In genomic region chr16:13093676-13094075, GRCh38 we compare ENCODE assay signal across 28 cellular contexts.
DNase-seq lines count a peak whose midpoint lies in the region; ATAC-seq, FAIRE-seq and TF ChIP-seq lines count a peak whose summit lies in the region.
"Had no signal": no experiment of that assay in that cellular context is flagged by ENCODE, and none has a peak within 500 bp of the region (broad histone marks: within the 10 kb centered on the region; RNA-seq: fewer than 3 reads in every experiment).

No MANE protein-coding gene starts in this region.

- FAIRE-seq in K562 (lab: Jason Lieb, UNC): no peak
- FAIRE-seq: GM12892, islet of Langerhans had no signal

- intact Hi-C loops in K562 (cut with micrococcal nuclease): no loop called here

- no peak for TF ChIP-seq CTCF in K562 (IDR thresholded peaks at IDR 0.05 in 2 of 3, conservative IDR thresholded peaks at IDR 0.05 in 1 of 3; ENCODE audit: insufficient read depth in 2 of 3, low read depth in 1 of 3, low read length in 3 of 3)

- no peak overlapping the region for H3K4me3 ChIP-seq in K562
- H3K4me3 ChIP-seq: BLaER1 treated with 17β-estradiol and CSF1 and Interleukin-3, amounts not matched to agents 10 nM and 100 nM; left lung had no signal

- no peaks in the 10 kb centered on the region for H3K27me3 ChIP-seq in K562 (ENCODE audit: control insufficient read depth in 2 of 2, insufficient read depth in 2 of 2, low read length in 2 of 2)
- H3K27me3 ChIP-seq: BLaER1 treated with 17β-estradiol and CSF1 and Interleukin-3, amounts not matched to agents 10 nM and 100 nM had no signal

- H3K9ac ChIP-seq in K562 (ENCODE audit: insufficient read depth in 1 of 2, low read depth in 2 of 2, low read length in 2 of 2): no peak overlapping the region
- H3K9ac ChIP-seq: BLaER1 treated with 17β-estradiol and CSF1 and Interleukin-3, amounts not matched to agents 10 nM and 100 nM had no signal

- no peak for TF ChIP-seq EP300 in K562 (IDR thresholded peaks at IDR 0.05; ENCODE audit: low read length)

- H3K9me3 ChIP-seq in K562 (replicated peaks; ENCODE audit: control insufficient read depth, insufficient read depth, low read depth, low read length): no peaks in the 10 kb centered on the region

- no peaks in the 10 kb centered on the region for H3K36me3 ChIP-seq in K562 (ENCODE audit: control insufficient read depth, insufficient read depth, low read length)
- H3K36me3 ChIP-seq: BLaER1 treated with 17β-estradiol and CSF1 and Interleukin-3, amounts not matched to agents 10 nM and 100 nM; left lung had no signal

- in situ Hi-C loops in K562 (cut with MboI): no loop called here

- TF ChIP-seq POLR2A in K562 (conservative IDR thresholded peaks at IDR 0.05): no peak

- no peak for TF ChIP-seq RAD21 in K562 (CRISPR knock-in tag; conservative IDR thresholded peaks at IDR 0.05 in 1 of 2, IDR thresholded peaks at IDR 0.05 in 1 of 2)

- BruUV-seq in K562 (replicated peaks; lab: Mats Ljungman, UMichigan): no TSS peak

- POLR2A ChIA-PET in K562 (lab: Yijun Ruan, JAX): no interaction called here

- H3K9me1 ChIP-seq in K562 (ENCODE audit: control insufficient read depth, insufficient read depth, low read length): no peaks in the 10 kb centered on the region

- H2AFZ ChIP-seq in K562 (ENCODE audit: low read depth, low read length): no peak overlapping the region

- no peak overlapping the region for H3K27ac ChIP-seq in K562 (ENCODE audit: extremely low read depth, low read depth, low read length)
- H3K27ac ChIP-seq: BLaER1 treated with 17β-estradiol and CSF1 and Interleukin-3, amounts not matched to agents 10 nM and 100 nM; left lung had no signal

- DNase-seq in LHCN-M2 (ENCODE audit: low read depth): peak; percentile 71
- no peak for DNase-seq in K562 (ENCODE audit: extremely low read depth in 1 of 4, low spot score in 3 of 4)
- DNase-seq in islet precursor cell: peak; percentile 76
- DNase-seq in putamen (ENCODE audit: low spot score): peak; percentile 52
- DNase-seq in stimulated activated CD4-positive, alpha-beta T cell treated with anti-CD3 and anti-CD28 coated beads, Interleukin-15, amount 100 ng/mL, for 24 hours: no peak
- DNase-seq: activated CD4-positive, alpha-beta T cell treated with anti-CD3 and anti-CD28 coated beads for 4 hours; activated CD8-positive, alpha-beta memory T cell treated with anti-CD3 and anti-CD28 coated beads for 24 hours; activated effector memory CD4-positive, alpha-beta T cell treated with Interleukin-2 at 50 U/mL for 16 hours; activated T-cell treated with anti-CD3 and anti-CD28 coated beads for 4 hours; amygdala; KBM-7; left lung; mesenchymal stem cell; NCI-H1105; NCI-H187; NCI-H2171 treated with DMSO at 0.1 percent for 48 hours; NCI-H510A treated with DMSO at 0.1 percent for 48 hours; NK-92 treated with Interleukin-12 subunit alpha and Interleukin-12 subunit beta, amount 100 ng/mL, for 24 hours; occipital lobe; SIG-M5 had no signal

- H3K4me2 ChIP-seq in K562 (ENCODE audit: insufficient read depth, low read length): no peak overlapping the region
- H3K4me2 ChIP-seq: BLaER1 treated with 17β-estradiol and CSF1 and Interleukin-3, amounts not matched to agents 10 nM and 100 nM had no signal

- ATAC-seq in K562: no peak
- no peak for ATAC-seq in GM18498 (IDR thresholded peaks at IDR 0.05; ENCODE audit: unreplicated experiment)
- no peak for ATAC-seq in HG03520 (IDR thresholded peaks at IDR 0.05; ENCODE audit: unreplicated experiment)
- ATAC-seq: activated naive CD4-positive, alpha-beta T cell treated with anti-CD3 and anti-CD28 coated beads, Interleukin-2, amount 50 U/mL, for 72 hours; left lung; Panc1; stimulated activated effector memory CD8-positive, alpha-beta T cell treated with anti-CD3 and anti-CD28 coated beads, Interleukin-12 subunit alpha, Interleukin-12 subunit beta, amount 100 ng/mL, for 72 hours had no signal

- CTCF ChIA-PET in K562 (lab: Yijun Ruan, JAX; ENCODE audit: low intra/inter-chr PET ratio): no interaction called here

- no peaks in the 10 kb centered on the region for H3K4me1 ChIP-seq in K562 (replicated peaks in 1 of 2; ENCODE audit: control insufficient read depth in 2 of 2, insufficient read depth in 2 of 2, low read length in 2 of 2)
- H3K4me1 ChIP-seq: left lung had no signal

- 0% methylated on average over 7 of the region's 7 CpGs for WGBS in K562 (ENCODE audit: insufficient coverage, low coverage, missing lambda C conversion rate)

- no peaks in the 10 kb centered on the region for H4K20me1 ChIP-seq in K562 (replicated peaks; ENCODE audit: control insufficient read depth, insufficient read depth, low read length)
- H4K20me1 ChIP-seq: BLaER1 treated with 17β-estradiol and CSF1 and Interleukin-3, amounts not matched to agents 10 nM and 100 nM had no signal

- H3K79me2 ChIP-seq in K562 (ENCODE audit: control insufficient read depth, insufficient read depth, low read length): no peaks in the 10 kb centered on the region

TF ChIP-seq in K562, 482 proteins besides CTCF, POLR2A, EP300 and RAD21:
- peak; percentile 76 for TF ChIP-seq MAFF (IDR thresholded peaks at IDR 0.05; ENCODE audit: low read length)
- no peak for TF ChIP-seq ZNF77 (CRISPR knock-in tag; IDR thresholded peaks at IDR 0.05)
- TF ChIP-seq CBX3 (IDR thresholded peaks at IDR 0.05; ENCODE audit: borderline replicate concordance in 1 of 2, low read length in 2 of 2): no peak
- TF ChIP-seq SAFB (IDR thresholded peaks at IDR 0.05; ENCODE audit: borderline replicate concordance, low read depth, low read length): no peak
- TF ChIP-seq MAFK (IDR thresholded peaks at IDR 0.05; ENCODE audit: low read length): peak; percentile 59; the same call in 1 of the 2 replicates
- no peak for TF ChIP-seq ZNF121 (CRISPR knock-in tag; conservative IDR thresholded peaks at IDR 0.05)
- TF ChIP-seq SETDB1 (IDR thresholded peaks at IDR 0.05; ENCODE audit: low read length): no peak
- TF ChIP-seq ZNF316 (IDR thresholded peaks at IDR 0.05): peak; percentile 74
- peak; percentile 68 for TF ChIP-seq MAFG (tag; conservative IDR thresholded peaks at IDR 0.05)
- TF ChIP-seq NCOA6 (IDR thresholded peaks at IDR 0.05): no peak
- TF ChIP-seq C11orf30 (IDR thresholded peaks at IDR 0.05; ENCODE audit: low read depth): peak; percentile 69; the same call in 1 of the 2 replicates
- no peak for TF ChIP-seq POLR2AphosphoS2 (IDR thresholded peaks at IDR 0.05; ENCODE audit: low read length)

Comparison
In these comparisons a context has a peak if more than half of its experiments do, and no peak if none do; other contexts are left out.
1. DNase-seq: peak in LHCN-M2 (single experiment), islet precursor cell (single experiment) and putamen (single experiment); none in K562 (0 of 4) and stimulated activated CD4-positive, alpha-beta T cell treated with anti-CD3 and anti-CD28 coated beads, Interleukin-15, amount 100 ng/mL, for 24 hours (single experiment).